Comparison of ENCODE assay signal across 19 cellular contexts in genomic region chr18:8153887-8154583, GRCh38.
A peak's percentile ranks its signal among the peaks of the same experiment; 100 is the strongest.
DNase-seq lines count a peak whose midpoint lies in the region; ATAC-seq and TF ChIP-seq lines count a peak whose summit lies in the region.
"Had no signal": no experiment of that assay in that cellular context is flagged by ENCODE, and none has a peak within 500 bp of the region (broad histone marks: within the 10 kb centered on the region; RNA-seq: fewer than 3 reads in every experiment).

No MANE protein-coding gene starts in this region.

- no peaks in the 10 kb centered on the region for H3K27me3 ChIP-seq in neural progenitor cell
- H3K27me3 ChIP-seq in dorsolateral prefrontal cortex = no peaks in the 10 kb centered on the region
- H3K27me3 ChIP-seq: vagina had no signal

- H3K4me3 Mint-ChIP-seq in neural progenitor cell = no peak overlapping the region
- H3K4me3 Mint-ChIP-seq: activated CD4-positive, alpha-beta T cell treated with anti-CD3 and anti-CD28 coated beads for 36 hours; activated naive CD8-positive, alpha-beta T cell; CD8-positive, alpha-beta T cell had no signal

- H3F3A ChIP-seq in neural progenitor cell (ENCODE audit: low read depth) = no peaks in the 10 kb centered on the region

- no peak overlapping the region for H3K9ac ChIP-seq in neural progenitor cell

- no peak for ATAC-seq in GM19452 (IDR thresholded peaks at IDR 0.05; ENCODE audit: unreplicated experiment)
- ATAC-seq: activated CD4-positive, alpha-beta T cell treated with anti-CD3 and anti-CD28 coated beads for 36 hours; CD8-positive, alpha-beta T cell; esophagus mucosa had no signal

- no peaks in the 10 kb centered on the region for H3K9me3 ChIP-seq in neural progenitor cell (ENCODE audit: low read depth)
- H3K9me3 ChIP-seq: vagina had no signal

- intact Hi-C loops in dorsolateral prefrontal cortex (cut with DNase I) = no loop called here

- no peak for TF ChIP-seq CTCF in RWPE1 (conservative IDR thresholded peaks at IDR 0.05; ENCODE audit: low read depth)
- no peak for TF ChIP-seq CTCF in foreskin fibroblast (IDR thresholded peaks at IDR 0.05; ENCODE audit: low read depth, low read length)
- TF ChIP-seq CTCF in neural progenitor cell (IDR thresholded peaks at IDR 0.05) = no peak
- no peak for TF ChIP-seq CTCF in dorsolateral prefrontal cortex (IDR thresholded peaks at IDR 0.05 in 54 of 56, conservative IDR thresholded peaks at IDR 0.05 in 2 of 56; ENCODE audit: low read depth in 1 of 56, partially characterized antibody in 56 of 56)

- H3K4me2 ChIP-seq in neural progenitor cell = no peak overlapping the region

- H2AFZ ChIP-seq in neural progenitor cell (replicated peaks) = no peak overlapping the region

- no peaks in the 10 kb centered on the region for H4K20me1 ChIP-seq in neural progenitor cell (ENCODE audit: low read depth)

- H3K27ac ChIP-seq in RWPE1 = no peak overlapping the region
- H3K27ac ChIP-seq in neural progenitor cell = no peak overlapping the region
- H3K27ac ChIP-seq in dorsolateral prefrontal cortex = no peak overlapping the region
- H3K27ac ChIP-seq: coronary artery, vagina had no signal

- CTCF ChIA-PET in RWPE1 (lab: Yijun Ruan, JAX) = interaction anchor here (0.5 to 0.7 kb wide), 2 partner anchors 18 to 175 kb away, joined by 3 read pairs; no protein-coding TSS in a partner anchor

- peaks cover 14% of the 10 kb centered on the region for H3K36me3 Mint-ChIP-seq in neural progenitor cell
- H3K36me3 Mint-ChIP-seq: activated naive CD8-positive, alpha-beta T cell; CD8-positive, alpha-beta T cell had no signal

- H3K79me2 ChIP-seq in neural progenitor cell (ENCODE audit: low read depth) = no peaks in the 10 kb centered on the region

- no peaks in the 10 kb centered on the region for H3K4me1 ChIP-seq in neural progenitor cell
- H3K4me1 ChIP-seq: vagina had no signal

- H3K4me1 Mint-ChIP-seq in neural progenitor cell = peaks cover 6% of the 10 kb centered on the region
- H3K4me1 Mint-ChIP-seq: activated CD4-positive, alpha-beta T cell treated with anti-CD3 and anti-CD28 coated beads for 36 hours had no signal

- H3K4me3 ChIP-seq in foreskin fibroblast (ENCODE audit: low read depth in 1 of 2, low read length in 2 of 2) (no peak overlapping the region), neural progenitor cell (no peak overlapping the region), dorsolateral prefrontal cortex (no peak overlapping the region)
- H3K4me3 ChIP-seq: coronary artery, vagina had no signal

- H3K27me3 Mint-ChIP-seq in neural progenitor cell (ENCODE audit: insufficient read depth, low read depth) = no peaks in the 10 kb centered on the region
- H3K27me3 Mint-ChIP-seq: activated CD4-positive, alpha-beta T cell treated with anti-CD3 and anti-CD28 coated beads for 36 hours; activated naive CD8-positive, alpha-beta T cell had no signal

- peak; percentile 75 for DNase-seq in ELR (ENCODE audit: low read depth)
- DNase-seq in RWPE1 (ENCODE audit: low spot score) = peak; percentile 30
- peak; percentile 50 to 66 for DNase-seq in foreskin fibroblast
- DNase-seq in neural progenitor cell (ENCODE audit: low spot score) = no peak
- DNase-seq in NCI-H187 (lab: John Stamatoyannopoulos, UW) = no peak
- DNase-seq in dorsolateral prefrontal cortex = no peak
- no peak for DNase-seq in NCI-H748 treated with DMSO at 0.1 percent for 48 hours (lab: John Stamatoyannopoulos, UW)
- DNase-seq: activated CD4-positive, alpha-beta T cell treated with anti-CD3 and anti-CD28 coated beads for 36 hours; CD8-positive, alpha-beta T cell; GDM1; KG1; NCI-H524 treated with DMSO at 0.1 percent for 48 hours; stimulated activated naive CD4-positive, alpha-beta T cell treated with Interleukin-2 at 50 U/mL for 16 hours; T-helper 2 cell had no signal

- no peaks in the 10 kb centered on the region for H3K36me3 ChIP-seq in neural progenitor cell
- H3K36me3 ChIP-seq: vagina had no signal

- POLR2A ChIA-PET in RWPE1 (lab: Yijun Ruan, JAX; ENCODE audit: low non-redundant PET) = no interaction called here

- H3K27ac Mint-ChIP-seq in neural progenitor cell = peak overlapping the region; percentile 50
- H3K27ac Mint-ChIP-seq: activated CD4-positive, alpha-beta T cell treated with anti-CD3 and anti-CD28 coated beads for 36 hours; activated naive CD8-positive, alpha-beta T cell; CD8-positive, alpha-beta T cell had no signal

- H3K9me3 Mint-ChIP-seq in neural progenitor cell = peaks cover 14% of the 10 kb centered on the region
- H3K9me3 Mint-ChIP-seq: CD8-positive, alpha-beta T cell had no signal

Comparison
In these comparisons a context has a peak if more than half of its experiments do, and no peak if none do; other contexts are left out.
1. DNase-seq: peak in ELR (single experiment), RWPE1 (single experiment) and foreskin fibroblast (2 of 2); none in neural progenitor cell (single experiment), NCI-H187 (0 of 2), dorsolateral prefrontal cortex (0 of 10) and NCI-H748 treated with DMSO at 0.1 percent for 48 hours (single experiment).